8 cellular contexts compared by ENCODE assay signal in genomic region chr1:9317591-9318331, GRCh38. TPM values are rescaled to one million over a fixed set of nuclear protein-coding genes. Genes with fewer than 3 reads are reported as not detected.
DNase-seq lines count a peak whose midpoint lies in the region; ATAC-seq, FAIRE-seq and TF ChIP-seq lines count a peak whose summit lies in the region.

No MANE protein-coding gene starts in this region.

- in situ Hi-C loops in GM12878 (cut with MboI) = no loop called here

- no peak for FAIRE-seq in GM12878 (lab: Jason Lieb, UNC)

- H4K20me1 ChIP-seq in BLaER1 = peaks cover 97% of the 10 kb centered on the region
- H4K20me1 ChIP-seq in GM12878 (ENCODE audit: control insufficient read depth, insufficient read depth) = no peaks in the 10 kb centered on the region

- intact Hi-C loops in GM12878 (cut with micrococcal nuclease; ENCODE audit: unreplicated experiment) (no loop called here), mucosa of descending colon (cut with DNase I, micrococcal nuclease) (no loop called here)

- no peak for TF ChIP-seq RAD21 in GM12878 (IDR thresholded peaks at IDR 0.05; ENCODE audit: insufficient read depth, low read depth, low read length)

- H3K79me2 ChIP-seq in GM12878 (ENCODE audit: control insufficient read depth, insufficient read depth, low read length) = no peaks in the 10 kb centered on the region

- CTCF ChIA-PET in GM12878 (lab: Yijun Ruan, JAX) = interaction anchor here (0.6 to 2.0 kb wide), 3 partner anchors 28 to 754 kb away, joined by 4 to 5 read pairs (median 4); no protein-coding TSS in a partner anchor

- no peak for TF ChIP-seq CTCF in GM12878 (IDR thresholded peaks at IDR 0.05 in 2 of 3, conservative IDR thresholded peaks at IDR 0.05 in 1 of 3; ENCODE audit: control insufficient read depth in 2 of 3, extremely low read depth in 1 of 3, insufficient read depth in 1 of 3, low read depth in 3 of 3, low read length in 3 of 3)
- no peak for TF ChIP-seq CTCF in mucosa of descending colon (IDR thresholded peaks at IDR 0.05)

- H3K27me3 ChIP-seq in BLaER1 (no peaks in the 10 kb centered on the region), GM12878 (replicated peaks in 1 of 2; ENCODE audit: control insufficient read depth in 2 of 2, insufficient read depth in 2 of 2, low read length in 1 of 2) (peaks cover 0 to 2% of the 10 kb centered on the region in 2 experiments; a peak in 1 of 4 replicates)

- DNase-seq in M059J (ENCODE audit: low read depth) = peak; percentile 89
- DNase-seq in GM12878 (ENCODE audit: low read depth, low spot score) = no peak
- DNase-seq in mucosa of descending colon = no peak
- no peak for DNase-seq in activated effector memory CD4-positive, alpha-beta T cell treated with anti-CD3 and anti-CD28 coated beads, Interleukin-2, amount 50 U/mL, for 16 hours
- DNase-seq in NCI-H524 (lab: John Stamatoyannopoulos, UW) = no peak
- DNase-seq in Kasumi-1 (lab: John Stamatoyannopoulos, UW) = no peak
- DNase-seq in RPMI8226 = no peak

- POLR2A ChIA-PET in GM12878 (lab: Charles Lee) = interaction anchor here (0.7 kb wide), 1 partner anchor 10 kb away, joined by 4 read pairs; no protein-coding TSS in a partner anchor

- peak overlapping the region; percentile 35 for H3K4me2 ChIP-seq in BLaER1
- H3K4me2 ChIP-seq in GM12878 (ENCODE audit: control insufficient read depth, insufficient read depth) = no peak overlapping the region

- TF ChIP-seq POLR2A in GM12878 (IDR thresholded peaks at IDR 0.05; ENCODE audit: low read depth, low read length) = no peak

- TF ChIP-seq EP300 in GM12878 (IDR thresholded peaks at IDR 0.05; ENCODE audit: borderline replicate concordance in 1 of 2, control insufficient read depth in 1 of 2, low read depth in 2 of 2, low read length in 2 of 2) = no peak

- H3K36me3 ChIP-seq in BLaER1 (no peaks in the 10 kb centered on the region), GM12878 (ENCODE audit: control insufficient read depth in 2 of 2, insufficient read depth in 2 of 2, low read length in 1 of 2) (no peaks in the 10 kb centered on the region), mucosa of descending colon (ENCODE audit: low read depth) (no peaks in the 10 kb centered on the region)

- RAD21 ChIA-PET in GM12878 (lab: Charles Lee; ENCODE audit: unreplicated experiment) = interaction anchor here (0.7 kb wide), 2 partner anchors 128 to 173 kb away, joined by 3 read pairs; no protein-coding TSS in a partner anchor

- H3K9me3 ChIP-seq in BLaER1 (no peaks in the 10 kb centered on the region), GM12878 (replicated peaks; ENCODE audit: control insufficient read depth, insufficient read depth, low read length) (no peaks in the 10 kb centered on the region), mucosa of descending colon (no peaks in the 10 kb centered on the region)

- no peak overlapping the region for H2AFZ ChIP-seq in GM12878 (ENCODE audit: control insufficient read depth, low read depth, low read length)

- ATAC-seq in GM12878 (no peak), mucosa of descending colon (peak; percentile 5)

- WGBS in GM12878 (ENCODE audit: insufficient coverage, insufficient replicate concordance, low lambda C conversion rate, missing lambda C conversion rate) = 43% methylated on average over 26 of the region's 26 CpGs

- no peak overlapping the region; the same call in 1 of the 2 replicates for H3K27ac ChIP-seq in BLaER1
- no peak overlapping the region for H3K27ac ChIP-seq in GM12878 (ENCODE audit: control insufficient read depth, insufficient read depth)

- SMC1A ChIA-PET in GM12878 (lab: Charles Lee; ENCODE audit: uncharacterized antibody, unreplicated experiment) = interaction anchor here (1.4 kb wide), 1 partner anchor 28 kb away, joined by 3 read pairs; no protein-coding TSS in a partner anchor

- H3K4me3 ChIP-seq in BLaER1 = no peak overlapping the region
- H3K4me3 ChIP-seq in GM12878 = no peak overlapping the region
- H3K4me3 ChIP-seq in mucosa of descending colon = no peak overlapping the region

- H3K9ac ChIP-seq in BLaER1 (no peak overlapping the region), GM12878 (ENCODE audit: control insufficient read depth, insufficient read depth, low read length) (no peak overlapping the region)

- H3K4me1 ChIP-seq in BLaER1 (peaks cover 70% of the 10 kb centered on the region), GM12878 (ENCODE audit: control insufficient read depth, insufficient read depth, low read length) (peaks cover 17% of the 10 kb centered on the region), mucosa of descending colon (ENCODE audit: low read depth) (peaks cover 32% of the 10 kb centered on the region)

- BruUV-seq in GM12878 (replicated peaks; lab: Mats Ljungman, UMichigan) = no TSS peak

TF ChIP-seq in GM12878, 131 proteins besides CTCF, POLR2A, EP300 and RAD21:
- TF ChIP-seq ATF3 (IDR thresholded peaks at IDR 0.05; ENCODE audit: borderline replicate concordance, extremely low read depth, low read depth, low read length) (no peak), JUND (IDR thresholded peaks at IDR 0.05; ENCODE audit: low read depth, low read length) (no peak), CHD1 (IDR thresholded peaks at IDR 0.05; ENCODE audit: low read depth, low read length) (no peak), SUZ12 (IDR thresholded peaks at IDR 0.05; ENCODE audit: unreplicated experiment) (no peak), IKZF1 (conservative IDR thresholded peaks at IDR 0.05) (0 out of 2 replicates have a peak, but pooled peaks have one; percentile 14)

RNA-seq across cellular contexts. Expression of gene SPSB1, which starts 25.1 kb away (rescaled TPM):
- 9.2 and 14.3 TPM in 2 replicates for total RNA-seq in M059J (2014; rRNA removed; shearing (Covaris generic))
- 0.96 and 1.3 TPM in 2 replicates for total RNA-seq in GM12878 (2013; cell fraction: nucleolus; rRNA removed)
- total RNA-seq in GM12878 (2014; rRNA removed) (0.90 and 1.3 TPM in 2 replicates), GM12878 (2014; rRNA removed; fragmentation: Illumina TruSeq; extraction: Trizol) (0.40 and 0.46 TPM in 2 replicates), GM12878 (2021) (0.74 and 1.1 TPM in 2 replicates), mucosa of descending colon (10 to 100 TPM; 22.1 to 35.5 (median 26.1) TPM)
- 0.38 TPM for polyA plus RNA-seq in GM12878 (2011; ENCODE audit: low read depth)
- polyA plus RNA-seq in GM12878 (2011; rRNA removed) (0.23 and 0.43 TPM in 2 replicates), GM12878 (2014; fragmentation: Illumina TruSeq; extraction: Trizol) (0.46 and 2.1 TPM in 2 replicates), GM12878 (2014; fragmentation: Nextera tagmentation; extraction: Ambion mirVana) (under 1 TPM in 1 of 2 experiments, not detected in 1; 0.02 TPM), GM12878 (2014; rRNA removed) (0.80 and 2.0 TPM in 2 replicates), GM12878 (2016; fragmentation: Nextera tagmentation; extraction: Ambion mirVana) (1 to 10 TPM; 1.2 to 1.4 TPM)
- polyA plus RNA-seq in GM12878 (2011; cell fraction: cytosol; rRNA removed) = 0.52 and 0.63 TPM in 2 replicates
- 0.45 and 0.47 TPM in 2 replicates for polyA plus RNA-seq in GM12878 (2011; cell fraction: nucleus; rRNA removed)
- polyA plus RNA-seq in GM12878 (2012) = 1.4 and 2.6 TPM in 2 replicates
- polyA minus RNA-seq in GM12878 (2011; rRNA and poly(A)+ RNA removed) = 0.37 and 0.57 TPM in 2 replicates
- 0.52 and 0.53 TPM in 2 replicates for polyA minus RNA-seq in GM12878 (2011; cell fraction: cytosol; rRNA and poly(A)+ RNA removed)
- 0.36 TPM in 1 of 2 replicates, not detected in the other for polyA minus RNA-seq in GM12878 (2011; cell fraction: nucleus; rRNA and poly(A)+ RNA removed)
